Comparison of ENCODE assay signal across 1 cellular context in genomic region chr4:152346979-152347378, GRCh38.
A peak's percentile ranks its signal among the peaks of the same experiment; 100 is the strongest.
TF ChIP-seq lines count a peak whose summit lies in the region.

No MANE protein-coding gene starts in this region.

TF ChIP-seq in HepG2, 621 proteins besides CTCF, POLR2A, EP300 and RAD21:
- TF ChIP-seq, protein P1, sequence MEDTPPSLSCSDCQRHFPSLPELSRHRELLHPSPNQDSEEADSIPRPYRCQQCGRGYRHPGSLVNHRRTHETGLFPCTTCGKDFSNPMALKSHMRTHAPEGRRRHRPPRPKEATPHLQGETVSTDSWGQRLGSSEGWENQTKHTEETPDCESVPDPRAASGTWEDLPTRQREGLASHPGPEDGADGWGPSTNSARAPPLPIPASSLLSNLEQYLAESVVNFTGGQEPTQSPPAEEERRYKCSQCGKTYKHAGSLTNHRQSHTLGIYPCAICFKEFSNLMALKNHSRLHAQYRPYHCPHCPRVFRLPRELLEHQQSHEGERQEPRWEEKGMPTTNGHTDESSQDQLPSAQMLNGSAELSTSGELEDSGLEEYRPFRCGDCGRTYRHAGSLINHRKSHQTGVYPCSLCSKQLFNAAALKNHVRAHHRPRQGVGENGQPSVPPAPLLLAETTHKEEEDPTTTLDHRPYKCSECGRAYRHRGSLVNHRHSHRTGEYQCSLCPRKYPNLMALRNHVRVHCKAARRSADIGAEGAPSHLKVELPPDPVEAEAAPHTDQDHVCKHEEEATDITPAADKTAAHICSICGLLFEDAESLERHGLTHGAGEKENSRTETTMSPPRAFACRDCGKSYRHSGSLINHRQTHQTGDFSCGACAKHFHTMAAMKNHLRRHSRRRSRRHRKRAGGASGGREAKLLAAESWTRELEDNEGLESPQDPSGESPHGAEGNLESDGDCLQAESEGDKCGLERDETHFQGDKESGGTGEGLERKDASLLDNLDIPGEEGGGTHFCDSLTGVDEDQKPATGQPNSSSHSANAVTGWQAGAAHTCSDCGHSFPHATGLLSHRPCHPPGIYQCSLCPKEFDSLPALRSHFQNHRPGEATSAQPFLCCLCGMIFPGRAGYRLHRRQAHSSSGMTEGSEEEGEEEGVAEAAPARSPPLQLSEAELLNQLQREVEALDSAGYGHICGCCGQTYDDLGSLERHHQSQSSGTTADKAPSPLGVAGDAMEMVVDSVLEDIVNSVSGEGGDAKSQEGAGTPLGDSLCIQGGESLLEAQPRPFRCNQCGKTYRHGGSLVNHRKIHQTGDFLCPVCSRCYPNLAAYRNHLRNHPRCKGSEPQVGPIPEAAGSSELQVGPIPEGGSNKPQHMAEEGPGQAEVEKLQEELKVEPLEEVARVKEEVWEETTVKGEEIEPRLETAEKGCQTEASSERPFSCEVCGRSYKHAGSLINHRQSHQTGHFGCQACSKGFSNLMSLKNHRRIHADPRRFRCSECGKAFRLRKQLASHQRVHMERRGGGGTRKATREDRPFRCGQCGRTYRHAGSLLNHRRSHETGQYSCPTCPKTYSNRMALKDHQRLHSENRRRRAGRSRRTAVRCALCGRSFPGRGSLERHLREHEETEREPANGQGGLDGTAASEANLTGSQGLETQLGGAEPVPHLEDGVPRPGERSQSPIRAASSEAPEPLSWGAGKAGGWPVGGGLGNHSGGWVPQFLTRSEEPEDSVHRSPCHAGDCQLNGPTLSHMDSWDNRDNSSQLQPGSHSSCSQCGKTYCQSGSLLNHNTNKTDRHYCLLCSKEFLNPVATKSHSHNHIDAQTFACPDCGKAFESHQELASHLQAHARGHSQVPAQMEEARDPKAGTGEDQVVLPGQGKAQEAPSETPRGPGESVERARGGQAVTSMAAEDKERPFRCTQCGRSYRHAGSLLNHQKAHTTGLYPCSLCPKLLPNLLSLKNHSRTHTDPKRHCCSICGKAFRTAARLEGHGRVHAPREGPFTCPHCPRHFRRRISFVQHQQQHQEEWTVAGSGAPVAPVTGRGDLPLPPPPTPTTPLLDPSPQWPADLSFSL (CRISPR knock-in tag; IDR thresholded peaks at IDR 0.05) = no peak
- TF ChIP-seq KAT8 (CRISPR knock-in tag; IDR thresholded peaks at IDR 0.05) (no peak), SP4 (CRISPR knock-in tag; IDR thresholded peaks at IDR 0.05) (no peak), MAFK (conservative IDR thresholded peaks at IDR 0.05 in 1 of 2, IDR thresholded peaks at IDR 0.05 in 1 of 2; ENCODE audit: low read length in 2 of 2) (peak; percentile 74 to 85; a peak in 3 of 4 replicates), RXRB (CRISPR knock-in tag; IDR thresholded peaks at IDR 0.05; ENCODE audit: borderline replicate concordance) (no peak), MAFF (IDR thresholded peaks at IDR 0.05; ENCODE audit: low read depth, low read length) (peak; percentile 72), ZNF720 (CRISPR knock-in tag; IDR thresholded peaks at IDR 0.05) (no peak)
- TF ChIP-seq, protein P2, sequence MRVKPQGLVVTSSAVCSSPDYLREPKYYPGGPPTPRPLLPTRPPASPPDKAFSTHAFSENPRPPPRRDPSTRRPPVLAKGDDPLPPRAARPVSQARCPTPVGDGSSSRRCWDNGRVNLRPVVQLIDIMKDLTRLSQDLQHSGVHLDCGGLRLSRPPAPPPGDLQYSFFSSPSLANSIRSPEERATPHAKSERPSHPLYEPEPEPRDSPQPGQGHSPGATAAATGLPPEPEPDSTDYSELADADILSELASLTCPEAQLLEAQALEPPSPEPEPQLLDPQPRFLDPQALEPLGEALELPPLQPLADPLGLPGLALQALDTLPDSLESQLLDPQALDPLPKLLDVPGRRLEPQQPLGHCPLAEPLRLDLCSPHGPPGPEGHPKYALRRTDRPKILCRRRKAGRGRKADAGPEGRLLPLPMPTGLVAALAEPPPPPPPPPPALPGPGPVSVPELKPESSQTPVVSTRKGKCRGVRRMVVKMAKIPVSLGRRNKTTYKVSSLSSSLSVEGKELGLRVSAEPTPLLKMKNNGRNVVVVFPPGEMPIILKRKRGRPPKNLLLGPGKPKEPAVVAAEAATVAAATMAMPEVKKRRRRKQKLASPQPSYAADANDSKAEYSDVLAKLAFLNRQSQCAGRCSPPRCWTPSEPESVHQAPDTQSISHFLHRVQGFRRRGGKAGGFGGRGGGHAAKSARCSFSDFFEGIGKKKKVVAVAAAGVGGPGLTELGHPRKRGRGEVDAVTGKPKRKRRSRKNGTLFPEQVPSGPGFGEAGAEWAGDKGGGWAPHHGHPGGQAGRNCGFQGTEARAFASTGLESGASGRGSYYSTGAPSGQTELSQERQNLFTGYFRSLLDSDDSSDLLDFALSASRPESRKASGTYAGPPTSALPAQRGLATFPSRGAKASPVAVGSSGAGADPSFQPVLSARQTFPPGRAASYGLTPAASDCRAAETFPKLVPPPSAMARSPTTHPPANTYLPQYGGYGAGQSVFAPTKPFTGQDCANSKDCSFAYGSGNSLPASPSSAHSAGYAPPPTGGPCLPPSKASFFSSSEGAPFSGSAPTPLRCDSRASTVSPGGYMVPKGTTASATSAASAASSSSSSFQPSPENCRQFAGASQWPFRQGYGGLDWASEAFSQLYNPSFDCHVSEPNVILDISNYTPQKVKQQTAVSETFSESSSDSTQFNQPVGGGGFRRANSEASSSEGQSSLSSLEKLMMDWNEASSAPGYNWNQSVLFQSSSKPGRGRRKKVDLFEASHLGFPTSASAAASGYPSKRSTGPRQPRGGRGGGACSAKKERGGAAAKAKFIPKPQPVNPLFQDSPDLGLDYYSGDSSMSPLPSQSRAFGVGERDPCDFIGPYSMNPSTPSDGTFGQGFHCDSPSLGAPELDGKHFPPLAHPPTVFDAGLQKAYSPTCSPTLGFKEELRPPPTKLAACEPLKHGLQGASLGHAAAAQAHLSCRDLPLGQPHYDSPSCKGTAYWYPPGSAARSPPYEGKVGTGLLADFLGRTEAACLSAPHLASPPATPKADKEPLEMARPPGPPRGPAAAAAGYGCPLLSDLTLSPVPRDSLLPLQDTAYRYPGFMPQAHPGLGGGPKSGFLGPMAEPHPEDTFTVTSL (CRISPR knock-in tag; IDR thresholded peaks at IDR 0.05; ENCODE audit: borderline replicate concordance) = no peak
